In genomic region chr20:9506964-9507369, GRCh38 we compare ENCODE assay signal across 12 cellular contexts. TPM values are rescaled to one million over a fixed set of nuclear protein-coding genes. Genes with fewer than 3 reads are reported as not detected.
DNase-seq lines count a peak whose midpoint lies in the region; ATAC-seq and TF ChIP-seq lines count a peak whose summit lies in the region.
"Had no signal": no experiment of that assay in that cellular context is flagged by ENCODE, and none has a peak within 500 bp of the region (broad histone marks: within the 10 kb centered on the region; RNA-seq: fewer than 3 reads in every experiment).

No MANE protein-coding gene starts in this region.

- no peak overlapping the region for H2BK12ac ChIP-seq in mesenchymal stem cell (ENCODE audit: low read length in 2 of 2)

- H3K79me1 ChIP-seq in mesenchymal stem cell (replicated peaks; ENCODE audit: low read length, poor library complexity, severe bottlenecking), result no peaks in the 10 kb centered on the region

- H3K4me3 ChIP-seq in right cardiac atrium (ENCODE audit: low read length) (peak overlapping the region; percentile 26), right atrium auricular region (peak overlapping the region in 1 of 2 donors; percentile 16), ectodermal cell (ENCODE audit: insufficient read depth, low read depth, low read length) (peak overlapping the region; percentile 5), mesenchymal stem cell (ENCODE audit: insufficient read depth in 1 of 2, low read depth in 1 of 2, low read length in 2 of 2) (peak overlapping the region in 1 of 2 experiments; percentile 48), OCI-LY7 (ENCODE audit: low read depth, low read length, poor library complexity, severe bottlenecking) (no peak overlapping the region), A673 (ENCODE audit: low read depth, low read length, poor library complexity, severe bottlenecking) (no peak overlapping the region)
- H3K4me3 ChIP-seq: skin epidermis had no signal

- TF ChIP-seq CTCF in right atrium auricular region (IDR thresholded peaks at IDR 0.05), result no peak
- no peak for TF ChIP-seq CTCF in OCI-LY7 (conservative IDR thresholded peaks at IDR 0.05; ENCODE audit: low read length)
- no peak for TF ChIP-seq CTCF in A673 (conservative IDR thresholded peaks at IDR 0.05; ENCODE audit: low read depth, low read length)

- POLR2A ChIA-PET in OCI-LY7 (lab: Charles Lee) (no interaction called here), A673 (lab: Charles Lee; ENCODE audit: low non-redundant PET) (no interaction called here)

- no peak overlapping the region for H3K9ac ChIP-seq in mesenchymal stem cell (ENCODE audit: low read length)

- H2AFZ ChIP-seq in mesenchymal stem cell (ENCODE audit: low read depth, low read length), result no peak overlapping the region
- H2AFZ ChIP-seq in OCI-LY7 (ENCODE audit: low read length), result no peak overlapping the region

- H4K91ac ChIP-seq in mesenchymal stem cell (ENCODE audit: low read length), result no peak overlapping the region

- H3K18ac ChIP-seq in mesenchymal stem cell (ENCODE audit: low read depth in 1 of 2, low read length in 2 of 2), result no peak overlapping the region

- intact Hi-C loops in right cardiac atrium (cut with DNase I), result no loop called here
- intact Hi-C loops in OCI-LY7 (cut with micrococcal nuclease; ENCODE audit: unreplicated experiment), result no loop called here
- intact Hi-C loops in A673 (cut with micrococcal nuclease; ENCODE audit: unreplicated experiment), result no loop called here

- H3K23ac ChIP-seq in mesenchymal stem cell (ENCODE audit: low read length in 2 of 2), result no peak overlapping the region

- H3K36me3 ChIP-seq in right atrium auricular region (no peaks in the 10 kb centered on the region), ectodermal cell (ENCODE audit: control insufficient read depth, insufficient read depth, low read length) (no peaks in the 10 kb centered on the region), mesenchymal stem cell (ENCODE audit: control insufficient read depth in 1 of 2, insufficient read depth in 2 of 2, low read depth in 1 of 2, low read length in 2 of 2) (no peaks in the 10 kb centered on the region), OCI-LY7 (ENCODE audit: insufficient read depth, low read length) (no peaks in the 10 kb centered on the region), A673 (ENCODE audit: insufficient read depth, low read length, poor library complexity, severe bottlenecking) (no peaks in the 10 kb centered on the region)

- WGBS in right cardiac atrium, result 4% methylated on average over 31 of the region's 31 CpGs
- WGBS in ectodermal cell, 2 experiments, result 31 to 39% methylated on average over 31 of the region's 31 CpGs
- 7% methylated on average over 31 of the region's 31 CpGs for WGBS in mesenchymal stem cell

- no peaks in the 10 kb centered on the region for H3K79me2 ChIP-seq in OCI-LY7 (ENCODE audit: insufficient read depth, low read depth, low read length)

- H4K20me1 ChIP-seq in OCI-LY7 (ENCODE audit: insufficient read depth, low read length), result no peaks in the 10 kb centered on the region

- DNase-seq in right cardiac atrium, result peak in 1 of 3 donors; percentile 50
- DNase-seq in right atrium auricular region (ENCODE audit: low spot score), result no peak
- no peak for DNase-seq in mesenchymal stem cell
- no peak for DNase-seq in OCI-LY7 (ENCODE audit: low spot score)
- DNase-seq in HUDEP-2 (lab: John Stamatoyannopoulos, UW; ENCODE audit: unreplicated experiment in 76 of 76), result no peak
- DNase-seq in A673 (ENCODE audit: low spot score), result no peak
- DNase-seq: central memory CD4-positive, alpha-beta T cell; NCI-H526 treated with DMSO at 0.1 percent for 48 hours had no signal

- no peaks in the 10 kb centered on the region for H3K9me3 ChIP-seq in right cardiac atrium (ENCODE audit: control insufficient read depth, low read length)
- H3K9me3 ChIP-seq in right atrium auricular region, result no peaks in the 10 kb centered on the region
- no peaks in the 10 kb centered on the region for H3K9me3 ChIP-seq in ectodermal cell (ENCODE audit: control insufficient read depth, low read length)
- H3K9me3 ChIP-seq in mesenchymal stem cell (ENCODE audit: control insufficient read depth, low read length), result no peaks in the 10 kb centered on the region
- H3K9me3 ChIP-seq in OCI-LY7 (ENCODE audit: low read length), result no peaks in the 10 kb centered on the region
- H3K9me3 ChIP-seq in A673 (ENCODE audit: low read depth, low read length, poor library complexity, severe bottlenecking), result no peaks in the 10 kb centered on the region

- no peak overlapping the region for H3K4ac ChIP-seq in mesenchymal stem cell (ENCODE audit: low read depth in 1 of 2, low read length in 2 of 2)

- H3K9me2 ChIP-seq in OCI-LY7 (ENCODE audit: insufficient read depth, low read length), result no peaks in the 10 kb centered on the region

- ATAC-seq in right cardiac atrium, result no peak
- no peak for ATAC-seq in GM21576 (IDR thresholded peaks at IDR 0.05; ENCODE audit: unreplicated experiment)

- no peak overlapping the region for H3K27ac ChIP-seq in right cardiac atrium (ENCODE audit: low read length)
- no peak overlapping the region for H3K27ac ChIP-seq in right atrium auricular region
- H3K27ac ChIP-seq in ectodermal cell (ENCODE audit: insufficient read depth, low read depth, low read length, poor library complexity, severe bottlenecking), result no peak overlapping the region
- no peak overlapping the region for H3K27ac ChIP-seq in mesenchymal stem cell (ENCODE audit: low read length, poor library complexity, severe bottlenecking)
- H3K27ac ChIP-seq in OCI-LY7 (ENCODE audit: low read depth, low read length, poor library complexity, severe bottlenecking), result no peak overlapping the region
- no peak overlapping the region for H3K27ac ChIP-seq in A673 (ENCODE audit: low read depth, low read length, poor library complexity, severe bottlenecking)
- H3K27ac ChIP-seq: skin epidermis had no signal

- no peak overlapping the region for H2BK15ac ChIP-seq in mesenchymal stem cell (ENCODE audit: low read depth, poor library complexity, severe bottlenecking)

- no peak overlapping the region for H2BK5ac ChIP-seq in mesenchymal stem cell (ENCODE audit: low read depth, low read length, poor library complexity, severe bottlenecking)

- CTCF ChIA-PET in OCI-LY7 (lab: Charles Lee; ENCODE audit: unreplicated experiment), result no interaction called here
- CTCF ChIA-PET in A673 (lab: Charles Lee), result no interaction called here

- H2BK120ac ChIP-seq in mesenchymal stem cell (ENCODE audit: low read depth, low read length), result no peak overlapping the region

- H2AK5ac ChIP-seq in mesenchymal stem cell (ENCODE audit: low read length, severe bottlenecking), result no peak overlapping the region

- BruUV-seq in OCI-LY7 (replicated peaks; lab: Mats Ljungman, UMichigan) (no TSS peak), A673 (replicated peaks; lab: Mats Ljungman, UMichigan) (no TSS peak)

- H3K4me2 ChIP-seq in mesenchymal stem cell (ENCODE audit: low read length, poor library complexity, severe bottlenecking), result peak overlapping the region; percentile 60
- no peak overlapping the region for H3K4me2 ChIP-seq in OCI-LY7 (ENCODE audit: low read length)

- peak overlapping the region in 1 of 2 experiments; percentile 55 for H3K14ac ChIP-seq in mesenchymal stem cell (ENCODE audit: low read length in 2 of 2)

- no peak overlapping the region for H4K8ac ChIP-seq in mesenchymal stem cell (ENCODE audit: low read length)

- H3K4me1 ChIP-seq in right cardiac atrium (ENCODE audit: control insufficient read depth, insufficient read depth, low read length), result peaks cover 3% of the 10 kb centered on the region
- peaks cover 0 to 17% of the 10 kb centered on the region in 2 donors for H3K4me1 ChIP-seq in right atrium auricular region
- peaks cover 8% of the 10 kb centered on the region for H3K4me1 ChIP-seq in ectodermal cell (ENCODE audit: control insufficient read depth, insufficient read depth, low read length)
- peaks cover 26% of the 10 kb centered on the region for H3K4me1 ChIP-seq in mesenchymal stem cell (ENCODE audit: control insufficient read depth, insufficient read depth, low read depth, low read length)
- peaks cover 5% of the 10 kb centered on the region for H3K4me1 ChIP-seq in OCI-LY7 (ENCODE audit: insufficient read depth, low read length, poor library complexity, severe bottlenecking)
- H3K4me1 ChIP-seq in A673 (ENCODE audit: insufficient read depth, low read length, poor library complexity, severe bottlenecking), result no peaks in the 10 kb centered on the region

- H3K27me3 ChIP-seq in right cardiac atrium (ENCODE audit: control insufficient read depth, insufficient read depth), result no peaks in the 10 kb centered on the region
- peaks cover 3 to 5% of the 10 kb centered on the region in 2 donors for H3K27me3 ChIP-seq in right atrium auricular region
- peaks cover 74% of the 10 kb centered on the region for H3K27me3 ChIP-seq in ectodermal cell (ENCODE audit: control insufficient read depth, insufficient read depth, low read length, poor library complexity, severe bottlenecking)
- peaks cover 77 to 88% of the 10 kb centered on the region in 2 experiments for H3K27me3 ChIP-seq in mesenchymal stem cell (ENCODE audit: control insufficient read depth in 1 of 2, insufficient read depth in 1 of 2, low read length in 2 of 2)
- peaks cover 33% of the 10 kb centered on the region for H3K27me3 ChIP-seq in A673 (replicated peaks; ENCODE audit: insufficient read depth, low read depth, low read length, poor library complexity)

RNA-seq across cellular contexts. Expression of gene LAMP5, which starts 7.4 kb away (rescaled TPM):
- total RNA-seq in right cardiac atrium (not detected), right atrium auricular region (not detected), OCI-LY7 (2022) (not detected in 2 replicates), A673 (2021) (not detected in 2 replicates)
- 0.07 TPM for polyA plus RNA-seq in right cardiac atrium
- polyA plus RNA-seq in ectodermal cell (2013, experiment 1 of 4), result 7.7 TPM
- polyA plus RNA-seq in ectodermal cell (2013, experiment 2 of 4), result 8.2 TPM
- polyA plus RNA-seq in ectodermal cell (2013, experiment 3 of 4), result 8.0 TPM
- 8.3 TPM for polyA plus RNA-seq in ectodermal cell (2013, experiment 4 of 4)
- not detected for polyA plus RNA-seq in mesenchymal stem cell (2013, experiment 1 of 2)
- polyA plus RNA-seq in mesenchymal stem cell (2013, experiment 2 of 2), result not detected
- total RNA-seq in OCI-LY7 (2014; rRNA removed; shearing (Covaris generic)), result not detected in 2 replicates
- total RNA-seq: lung microvascular endothelial cell had no signal

Comparison
In these comparisons a context has a peak if more than half of its experiments do, and no peak if none do; other contexts are left out.
1. H3K4me3 ChIP-seq: peak in right cardiac atrium (single experiment) and ectodermal cell (single experiment); none in OCI-LY7 (single experiment) and A673 (single experiment).